ENCODE assay signal across 24 cellular contexts in the genomic region with DNA sequence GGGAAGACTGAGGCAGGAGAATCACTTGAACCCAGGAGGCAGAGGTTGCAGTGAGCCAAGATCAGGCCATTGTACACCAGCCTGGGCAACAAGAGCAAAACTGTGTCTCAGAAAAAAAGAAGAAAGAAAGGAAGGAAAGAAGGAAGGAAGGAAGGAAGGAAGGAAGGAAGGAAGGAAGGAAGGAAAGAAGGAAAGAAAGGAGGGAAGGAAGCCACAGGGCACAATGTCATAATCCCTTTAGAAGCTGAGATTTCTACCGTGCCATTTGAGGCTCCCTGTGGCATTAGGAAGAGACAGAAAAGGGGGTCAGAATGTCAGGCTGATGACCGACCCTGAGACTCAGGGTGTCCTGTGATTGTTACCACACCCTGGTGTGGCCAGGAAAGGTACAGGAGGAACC. TPM values are rescaled to one million over a fixed set of nuclear protein-coding genes. Genes with fewer than 3 reads are reported as not detected.
"Had no signal": no experiment of that assay in that cellular context is flagged by ENCODE, and none has a peak within 500 bp of the region (broad histone marks: within the 10 kb centered on the region; RNA-seq: fewer than 3 reads in every experiment).

No MANE protein-coding gene starts in this region.

- H3K36me3 Mint-ChIP-seq: T-cell had no signal

- H3K9ac ChIP-seq: SK-N-SH had no signal

- H3K36me3 ChIP-seq: MG63, SJSA1 had no signal

- H3K9me3 Mint-ChIP-seq: T-cell had no signal

- ATAC-seq: T-cell had no signal

- H3K4me1 ChIP-seq: SJSA1 had no signal

- H3K4me3 ChIP-seq: MG63, SJSA1 had no signal

- DNase-seq: Karpas-422, KG1, NCI-H1092, NCI-H1105 treated with DMSO at 0.1 percent for 48 hours, NCI-H1417 treated with DMSO at 0.1 percent for 48 hours, NCI-H146, NCI-H1694 treated with DMSO at 0.1 percent for 48 hours, NCI-H1930, NCI-H2081, NCI-H2107, NCI-H2227 treated with DMSO at 0.1 percent for 48 hours, NCI-H524, NCI-H526 treated with DMSO at 0.1 percent for 48 hours, NCI-H774, Right ventricle myocardium superior, RPMI8226, SIG-M5, SK-N-SH, SW 1271, T-cell had no signal

- H3K9me2 ChIP-seq: SK-N-SH had no signal

- H3K9me3 ChIP-seq: MG63, SJSA1, SK-N-SH had no signal

- H3K27me3 ChIP-seq: MG63 had no signal

- H3K4me3 Mint-ChIP-seq: T-cell had no signal

- H3K27ac Mint-ChIP-seq: T-cell had no signal

- H3K27ac ChIP-seq: SJSA1 had no signal

- H3K27me3 Mint-ChIP-seq: T-cell had no signal

RNA-seq across cellular contexts. Expression of a gene that starts 6.6 kb away (rescaled TPM):
- total RNA-seq: HT-29, NCI-H460, SJSA1 had no signal

RNA-seq across cellular contexts. Expression of a gene that starts 6.7 kb away (rescaled TPM):
- total RNA-seq: HT-29, NCI-H460, SJSA1 had no signal

RNA-seq across cellular contexts. Expression of a gene that starts 26.8 kb away (rescaled TPM):
- total RNA-seq: HT-29, NCI-H460 had no signal
- polyA plus RNA-seq: SK-N-SH had no signal
